In genomic region chr2:208251098-208251497, GRCh38 we compare ENCODE assay signal across 15 cellular contexts. TPM values are rescaled to one million over a fixed set of nuclear protein-coding genes. Genes with fewer than 3 reads are reported as not detected.
DNase-seq lines count a peak whose midpoint lies in the region; ATAC-seq and TF ChIP-seq lines count a peak whose summit lies in the region.
"Had no signal": no experiment of that assay in that cellular context is flagged by ENCODE, and none has a peak within 500 bp of the region (broad histone marks: within the 10 kb centered on the region; RNA-seq: fewer than 3 reads in every experiment).

No MANE protein-coding gene starts in this region.

- no peaks in the 10 kb centered on the region for H3K9me3 Mint-ChIP-seq in CD14-positive monocyte
- no peaks in the 10 kb centered on the region for H3K9me3 Mint-ChIP-seq in endodermal cell
- no peaks in the 10 kb centered on the region for H3K9me3 Mint-ChIP-seq in progenitor cell of endocrine pancreas (ENCODE audit: low read depth)
- H3K9me3 Mint-ChIP-seq in activated naive CD8-positive, alpha-beta T cell treated with anti-CD3 and anti-CD28 coated beads for 36 hours, result no peaks in the 10 kb centered on the region

- POLR2A ChIA-PET in PC-3 (lab: Charles Lee; ENCODE audit: unreplicated experiment), result no interaction called here

- H3K27ac ChIP-seq in PC-3 (ENCODE audit: low read length) (no peak overlapping the region), endodermal cell (ENCODE audit: low read depth, low read length) (no peak overlapping the region)

- peaks cover 15% of the 10 kb centered on the region for H3K79me2 ChIP-seq in PC-3 (ENCODE audit: low read length)

- TF ChIP-seq CTCF in CD14-positive monocyte (IDR thresholded peaks at IDR 0.05) (no peak), PC-3 (conservative IDR thresholded peaks at IDR 0.05; ENCODE audit: low read depth, low read length) (no peak), endodermal cell (conservative IDR thresholded peaks at IDR 0.05) (no peak), progenitor cell of endocrine pancreas (IDR thresholded peaks at IDR 0.05; ENCODE audit: unreplicated experiment) (no peak)

- no peak overlapping the region for H3K4me3 ChIP-seq in PC-3 (ENCODE audit: low read length)
- peak overlapping the region; percentile 100 for H3K4me3 ChIP-seq in endodermal cell (ENCODE audit: low read length)
- H3K4me3 ChIP-seq: MG63 had no signal

- no TSS peak for BruUV-seq in PC-3 (replicated peaks; lab: Mats Ljungman, UMichigan)

- H3K4me1 Mint-ChIP-seq in CD14-positive monocyte, result peaks cover 53% of the 10 kb centered on the region
- peaks cover 31% of the 10 kb centered on the region for H3K4me1 Mint-ChIP-seq in endodermal cell
- H3K4me1 Mint-ChIP-seq in progenitor cell of endocrine pancreas (ENCODE audit: low read depth), result peaks cover 31% of the 10 kb centered on the region
- peaks cover 23% of the 10 kb centered on the region for H3K4me1 Mint-ChIP-seq in activated naive CD8-positive, alpha-beta T cell treated with anti-CD3 and anti-CD28 coated beads for 36 hours

- intact Hi-C loops in CD14-positive monocyte (cut with micrococcal nuclease) (loop anchor here (5.0 to 10.0 kb wide), 3 partner anchors 76 to 1486 kb away; partner anchors contain the start of genes FASTKD2 (in 1 of the 2) and MDH1B (in 1 of the 2)), PC-3 (cut with micrococcal nuclease) (no loop called here)

- peaks cover 34% of the 10 kb centered on the region; the same call in 1 of the 2 replicates for H3K36me3 ChIP-seq in PC-3 (ENCODE audit: low read depth, low read length)
- H3K36me3 ChIP-seq in endodermal cell (ENCODE audit: control insufficient read depth, insufficient read depth, low read length), result peaks cover 76% of the 10 kb centered on the region

- H3K27me3 ChIP-seq in PC-3 (ENCODE audit: low read length), result no peaks in the 10 kb centered on the region
- no peaks in the 10 kb centered on the region for H3K27me3 ChIP-seq in endodermal cell (ENCODE audit: control insufficient read depth, insufficient read depth, low read length, poor library complexity, severe bottlenecking)
- H3K27me3 ChIP-seq: MG63 had no signal

- no peaks in the 10 kb centered on the region for H3F3A ChIP-seq in PC-3 (ENCODE audit: low read length, unreplicated experiment)

- DNase-seq in CD14-positive monocyte (ENCODE audit: low spot score) (no peak), PC-3 (no peak), endodermal cell (no peak), progenitor cell of endocrine pancreas (ENCODE audit: low spot score, unreplicated experiment) (no peak), anterior cingulate cortex (lab: John Stamatoyannopoulos, UW) (no peak), DMS153 treated with DMSO at 0.1 percent for 48 hours (lab: John Stamatoyannopoulos, UW; ENCODE audit: unreplicated experiment) (no peak)
- no peak for DNase-seq in activated naive CD8-positive, alpha-beta T cell treated with anti-CD3 and anti-CD28 coated beads for 36 hours
- DNase-seq: KG1, MG63, NCI-H1417, NCI-H1930, NCI-H2171, NCI-H446 treated with DMSO at 0.1 percent for 48 hours, NCI-H774, SHP77 had no signal

- H3K36me3 Mint-ChIP-seq in CD14-positive monocyte (peaks cover 42 to 51% of the 10 kb centered on the region in 2 donors), endodermal cell (ENCODE audit: low read depth) (peaks cover 71% of the 10 kb centered on the region), progenitor cell of endocrine pancreas (ENCODE audit: insufficient read depth) (peaks cover 47% of the 10 kb centered on the region)
- H3K36me3 Mint-ChIP-seq in activated naive CD8-positive, alpha-beta T cell treated with anti-CD3 and anti-CD28 coated beads for 36 hours, result peaks cover 11% of the 10 kb centered on the region

- H3K9me3 ChIP-seq in PC-3 (ENCODE audit: low read length), result no peaks in the 10 kb centered on the region
- no peaks in the 10 kb centered on the region for H3K9me3 ChIP-seq in endodermal cell (ENCODE audit: control insufficient read depth, low read length)
- H3K9me3 ChIP-seq: MG63 had no signal

- H3K4me3 Mint-ChIP-seq in CD14-positive monocyte, result no peak overlapping the region
- H3K4me3 Mint-ChIP-seq in endodermal cell, result peak overlapping the region; percentile 99
- H3K4me3 Mint-ChIP-seq in progenitor cell of endocrine pancreas (ENCODE audit: low read depth), result no peak overlapping the region
- H3K4me3 Mint-ChIP-seq in activated naive CD8-positive, alpha-beta T cell treated with anti-CD3 and anti-CD28 coated beads for 36 hours, result no peak overlapping the region

- peaks cover 24% of the 10 kb centered on the region for H3K4me1 ChIP-seq in PC-3 (ENCODE audit: insufficient read depth, low read length)
- H3K4me1 ChIP-seq in endodermal cell (ENCODE audit: control insufficient read depth, insufficient read depth, low read length), result no peaks in the 10 kb centered on the region

- no peaks in the 10 kb centered on the region for H3K9me2 ChIP-seq in PC-3 (replicated peaks; ENCODE audit: low read length)

- H2AFZ ChIP-seq in PC-3 (ENCODE audit: low read length), result no peak overlapping the region

- WGBS in endodermal cell (ENCODE audit: insufficient coverage in 1 of 2, insufficient read length in 1 of 2), 2 experiments, result 81 to 92% methylated on average over 4 of the region's 4 CpGs

- CTCF ChIA-PET in PC-3 (lab: Charles Lee), result no interaction called here

- 0 out of 2 replicates have a peak overlapping the region, but pooled peaks have one; percentile 11 for H3K4me2 ChIP-seq in PC-3 (ENCODE audit: low read length)

- H4K20me1 ChIP-seq in PC-3 (ENCODE audit: low read length), result no peaks in the 10 kb centered on the region

- no peaks in the 10 kb centered on the region for H3K27me3 Mint-ChIP-seq in CD14-positive monocyte (ENCODE audit: low read depth in 3 of 3)
- H3K27me3 Mint-ChIP-seq in endodermal cell (ENCODE audit: insufficient read depth), result no peaks in the 10 kb centered on the region
- no peaks in the 10 kb centered on the region for H3K27me3 Mint-ChIP-seq in progenitor cell of endocrine pancreas
- H3K27me3 Mint-ChIP-seq in activated naive CD8-positive, alpha-beta T cell treated with anti-CD3 and anti-CD28 coated beads for 36 hours, result no peaks in the 10 kb centered on the region

- no peak overlapping the region for H3K9ac ChIP-seq in PC-3 (ENCODE audit: low read length)
- no peak overlapping the region for H3K9ac ChIP-seq in endodermal cell (ENCODE audit: extremely low read depth, low read length, poor library complexity, severe bottlenecking)

- H3K27ac Mint-ChIP-seq in CD14-positive monocyte, result peak overlapping the region in 6 of 7 donors; percentile 46 to 90 (median 75)
- peak overlapping the region; percentile 38 for H3K27ac Mint-ChIP-seq in endodermal cell
- H3K27ac Mint-ChIP-seq in progenitor cell of endocrine pancreas, result peak overlapping the region; percentile 41
- H3K27ac Mint-ChIP-seq in activated naive CD8-positive, alpha-beta T cell treated with anti-CD3 and anti-CD28 coated beads for 36 hours, result no peak overlapping the region

- no peak for ATAC-seq in PC-3

RNA-seq across cellular contexts. Expression of gene IDH1, which starts 3.8 kb away (rescaled TPM):
- polyA plus RNA-seq in CD14-positive monocyte, result 100 to 1,000 TPM; 115 to 120 TPM
- total RNA-seq in PC-3 (2014; rRNA removed) (71.5 and 73.6 TPM in 2 replicates), endodermal cell (100 to 1,000 TPM; 305 to 431 TPM), progenitor cell of endocrine pancreas (260 and 267 TPM in 2 replicates)
- 228 TPM for polyA plus RNA-seq in endodermal cell (2013, experiment 1 of 2)
- polyA plus RNA-seq in endodermal cell (2013, experiment 2 of 2), result 244 TPM
- 10 to 100 TPM; 14.3 to 18.3 TPM for total RNA-seq in activated naive CD8-positive, alpha-beta T cell treated with anti-CD3 and anti-CD28 coated beads for 36 hours

RNA-seq across cellular contexts. Expression of gene PIKFYVE, which starts 15.0 kb away (rescaled TPM):
- 1 to 10 TPM; 3.5 to 6.2 TPM for polyA plus RNA-seq in CD14-positive monocyte
- total RNA-seq in PC-3 (2014; rRNA removed) (18.8 and 19.4 TPM in 2 replicates), endodermal cell (10 to 100 TPM; 34.9 to 41.2 TPM), progenitor cell of endocrine pancreas (37.4 and 38.4 TPM in 2 replicates)
- polyA plus RNA-seq in endodermal cell (2013, experiment 1 of 2), result 19.7 TPM
- polyA plus RNA-seq in endodermal cell (2013, experiment 2 of 2), result 22.8 TPM
- 10 to 100 TPM; 13.5 to 13.6 TPM for total RNA-seq in activated naive CD8-positive, alpha-beta T cell treated with anti-CD3 and anti-CD28 coated beads for 36 hours
